ENCODE assay signal across 8 cellular contexts in the genomic region with DNA sequence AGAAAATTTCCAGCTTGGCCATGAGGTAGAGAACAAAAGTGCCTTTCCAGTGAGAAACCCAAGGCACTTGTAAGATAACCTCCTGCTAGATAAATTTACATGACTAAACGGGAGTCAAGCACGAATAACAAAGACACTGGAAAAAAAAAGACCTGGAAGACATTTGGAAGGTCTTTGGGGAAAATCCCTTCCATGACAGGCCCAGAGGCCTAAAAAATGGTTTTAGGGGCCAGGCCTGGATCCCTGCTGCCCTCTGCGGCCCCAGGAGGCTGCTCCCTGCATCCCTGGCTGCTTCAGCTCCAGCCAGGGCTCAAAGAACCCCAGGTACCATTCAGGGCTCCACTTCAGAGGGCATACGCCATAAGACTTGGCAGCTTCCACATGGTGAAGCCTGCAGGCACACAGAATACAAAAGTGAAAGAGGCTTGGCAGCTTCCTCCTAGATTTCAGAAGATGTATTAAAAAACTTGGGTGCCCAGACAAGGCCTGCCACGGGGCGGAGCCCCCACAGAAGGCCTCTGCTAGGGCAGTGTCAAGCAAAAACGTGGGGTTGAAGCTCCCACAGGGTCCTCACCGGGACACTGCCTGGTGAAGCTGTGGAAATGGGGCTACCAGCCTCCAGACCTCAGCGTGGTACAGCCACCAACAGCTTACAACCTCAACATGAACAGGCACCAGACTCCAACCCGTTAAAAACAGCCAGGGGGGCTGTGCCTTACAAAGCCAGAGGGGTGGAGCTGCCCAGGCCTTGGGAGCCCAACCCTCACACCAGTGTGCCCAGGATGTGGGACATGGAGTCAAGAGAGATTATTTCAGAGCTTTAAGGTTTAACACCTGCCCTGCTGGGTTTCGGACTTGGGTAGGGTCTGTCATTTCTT.
DNase-seq lines count a peak whose midpoint lies in the region; TF ChIP-seq lines count a peak whose summit lies in the region.
"Had no signal": no experiment of that assay in that cellular context is flagged by ENCODE, and none has a peak within 500 bp of the region (broad histone marks: within the 10 kb centered on the region; RNA-seq: fewer than 3 reads in every experiment).

No MANE protein-coding gene starts in this region.

- intact Hi-C loops in dendritic cell treated with granulocyte-macrophage colony-stimulating factor and Interleukin-4, amounts not matched to agents 40 ng/mL and 50 ng/mL, for 4 days (cut with micrococcal nuclease) = no loop called here
- intact Hi-C loops in Calu3 (cut with micrococcal nuclease; ENCODE audit: unreplicated experiment) = no loop called here

- CTCF ChIA-PET in Calu3 (lab: Charles Lee) = no interaction called here

- peak overlapping the region; percentile 54; the same call in 1 of the 2 replicates for H3K14ac ChIP-seq in H9 (ENCODE audit: insufficient read depth, low read length)

- H2AK5ac ChIP-seq in H9 (ENCODE audit: insufficient read length, low read length) = no peak overlapping the region

- no peaks in the 10 kb centered on the region for H4K20me1 ChIP-seq in H9 (ENCODE audit: control insufficient read depth, insufficient read depth, insufficient read length)

- BruUV-seq in Calu3 (replicated peaks; lab: Mats Ljungman, UMichigan) = no TSS peak

- no peak overlapping the region for H4K8ac ChIP-seq in H9 (replicated peaks; ENCODE audit: insufficient read length, low read depth, low read length)

- no peak overlapping the region for H2BK15ac ChIP-seq in H9 (ENCODE audit: low read depth, low read length)

- H2BK12ac ChIP-seq in H9 (ENCODE audit: insufficient read length, low read depth, low read length) = no peak overlapping the region

- peak overlapping the region; percentile 38 for H3K27ac ChIP-seq in H9 (ENCODE audit: insufficient read length, low read depth, low read length)
- H3K27ac ChIP-seq: KMS-11 had no signal

- TF ChIP-seq CTCF in H9 (conservative IDR thresholded peaks at IDR 0.05) (no peak), Calu3 (IDR thresholded peaks at IDR 0.05; ENCODE audit: unreplicated experiment) (no peak)

- no peaks in the 10 kb centered on the region for H3K27me3 ChIP-seq in H9 (ENCODE audit: insufficient read depth, low read length)

- WGBS in H9 (ENCODE audit: extremely low coverage, insufficient read length, low lambda C conversion rate) = no CpG with 5 or more reads among the region's 11 CpGs

- H4K5ac ChIP-seq in H9 (ENCODE audit: insufficient read length, low read depth, low read length) = no peak overlapping the region

- no peak overlapping the region for H3K9ac ChIP-seq in H9 (ENCODE audit: extremely low read depth, insufficient read length, low read length)
- H3K9ac ChIP-seq: KMS-11 had no signal

- H3K4me2 ChIP-seq in H9 (ENCODE audit: insufficient read depth, insufficient read length, low read length) = peak overlapping the region; percentile 28
- H3K4me2 ChIP-seq: KMS-11 had no signal

- H2AFZ ChIP-seq in H9 (ENCODE audit: low read length) = no peak overlapping the region

- no peak overlapping the region for H3K56ac ChIP-seq in H9 (ENCODE audit: insufficient read length, low read depth, low read length)

- H3K4me1 Mint-ChIP-seq in H9 (peaks cover 54 to 79% of the 10 kb centered on the region in 2 experiments), Calu3 (ENCODE audit: low read depth, unreplicated experiment) (no peaks in the 10 kb centered on the region)
- H3K4me1 Mint-ChIP-seq in dendritic cell treated with granulocyte-macrophage colony-stimulating factor and Interleukin-4, amounts not matched to agents 40 ng/mL and 50 ng/mL, for 4 days (ENCODE audit: low read depth) = peaks cover 9% of the 10 kb centered on the region

- H3K27me3 Mint-ChIP-seq in H9 (ENCODE audit: low read depth) (0 out of 2 replicates have a peak, but pooled peaks cover 1% of the 10 kb centered on the region), Calu3 (ENCODE audit: unreplicated experiment) (peaks cover 46% of the 10 kb centered on the region)
- no peaks in the 10 kb centered on the region for H3K27me3 Mint-ChIP-seq in dendritic cell treated with granulocyte-macrophage colony-stimulating factor and Interleukin-4, amounts not matched to agents 40 ng/mL and 50 ng/mL, for 4 days

- H3K23me2 ChIP-seq in H9 (ENCODE audit: insufficient read length, low read depth, low read length, poor library complexity, severe bottlenecking) = no peaks in the 10 kb centered on the region

- peak overlapping the region; percentile 20 for H2BK5ac ChIP-seq in H9 (ENCODE audit: insufficient read length, low read length)

- no peak overlapping the region for H2BK20ac ChIP-seq in H9 (ENCODE audit: low read depth, low read length, poor library complexity, severe bottlenecking)

- peak overlapping the region; percentile 68 for H3K18ac ChIP-seq in H9 (ENCODE audit: insufficient read length, low read depth, low read length)

- H3K79me2 ChIP-seq in H9 (ENCODE audit: insufficient read depth, low read length) = no peaks in the 10 kb centered on the region

- peaks cover 4% of the 10 kb centered on the region for H3K4me1 ChIP-seq in H9 (ENCODE audit: insufficient read depth, low read length)

- H3K23ac ChIP-seq in H9 (ENCODE audit: insufficient read length, low read depth, low read length) = no peak overlapping the region

- H3K36me3 Mint-ChIP-seq in H9 (ENCODE audit: insufficient read depth in 1 of 3, low read depth in 3 of 3) (no peaks in the 10 kb centered on the region), Calu3 (ENCODE audit: insufficient read depth, unreplicated experiment) (no peaks in the 10 kb centered on the region)
- H3K36me3 Mint-ChIP-seq in dendritic cell treated with granulocyte-macrophage colony-stimulating factor and Interleukin-4, amounts not matched to agents 40 ng/mL and 50 ng/mL, for 4 days (ENCODE audit: low read depth) = no peaks in the 10 kb centered on the region

- peak overlapping the region in 1 of 2 experiments; percentile 24; a peak in 1 of 5 replicates for H3K4me3 Mint-ChIP-seq in H9
- no peak overlapping the region for H3K4me3 Mint-ChIP-seq in dendritic cell treated with granulocyte-macrophage colony-stimulating factor and Interleukin-4, amounts not matched to agents 40 ng/mL and 50 ng/mL, for 4 days
- no peak overlapping the region for H3K4me3 Mint-ChIP-seq in Calu3 (ENCODE audit: low read depth, unreplicated experiment)

- no peaks in the 10 kb centered on the region for H3K79me1 ChIP-seq in H9 (ENCODE audit: insufficient read depth, low read depth, low read length, poor library complexity, severe bottlenecking)

- no peak overlapping the region for H3T11ph ChIP-seq in H9 (ENCODE audit: low read length)

- H2BK120ac ChIP-seq in H9 (ENCODE audit: low read depth, low read length, poor library complexity, severe bottlenecking) = no peak overlapping the region

- no peaks in the 10 kb centered on the region for H3K9me3 Mint-ChIP-seq in H9
- H3K9me3 Mint-ChIP-seq in dendritic cell treated with granulocyte-macrophage colony-stimulating factor and Interleukin-4, amounts not matched to agents 40 ng/mL and 50 ng/mL, for 4 days = no peaks in the 10 kb centered on the region
- no peaks in the 10 kb centered on the region for H3K9me3 Mint-ChIP-seq in Calu3 (ENCODE audit: low read depth, unreplicated experiment)

- DNase-seq in H9 (peak; percentile 85), RPMI8226 (peak; percentile 23), NCI-H1105 treated with DMSO at 0.1 percent for 48 hours (lab: John Stamatoyannopoulos, UW) (no peak), Calu3 (no peak), NCI-H345 treated with DMSO at 0.1 percent for 48 hours (lab: John Stamatoyannopoulos, UW; ENCODE audit: unreplicated experiment) (no peak)
- peak; percentile 14 for DNase-seq in stimulated activated CD4-positive, alpha-beta T cell treated with anti-CD3 and anti-CD28 coated beads, Interleukin-4, amount 100 ng/mL, for 1 hour

- no peak overlapping the region for H4K91ac ChIP-seq in H9 (ENCODE audit: insufficient read length, low read depth, low read length)

- H3K4ac ChIP-seq in H9 (ENCODE audit: low read depth, low read length) = no peak overlapping the region

- no peaks in the 10 kb centered on the region for H3K9me3 ChIP-seq in H9 (ENCODE audit: control insufficient read depth, low read depth, low read length)

- peak overlapping the region; percentile 91 to 96 (median 93) for H3K27ac Mint-ChIP-seq in H9
- H3K27ac Mint-ChIP-seq in dendritic cell treated with granulocyte-macrophage colony-stimulating factor and Interleukin-4, amounts not matched to agents 40 ng/mL and 50 ng/mL, for 4 days = peak overlapping the region; percentile 47
- no peak overlapping the region for H3K27ac Mint-ChIP-seq in Calu3 (ENCODE audit: unreplicated experiment)

Comparison
In these comparisons a context has a peak if more than half of its experiments do, and no peak if none do; other contexts are left out.
1. DNase-seq: peak in H9 (single experiment), RPMI8226 (single experiment) and stimulated activated CD4-positive, alpha-beta T cell treated with anti-CD3 and anti-CD28 coated beads, Interleukin-4, amount 100 ng/mL, for 1 hour (single experiment); none in NCI-H1105 treated with DMSO at 0.1 percent for 48 hours (single experiment), Calu3 (single experiment) and NCI-H345 treated with DMSO at 0.1 percent for 48 hours (single experiment).